Comparison of ENCODE assay signal across 1 cellular context in the genomic region with DNA sequence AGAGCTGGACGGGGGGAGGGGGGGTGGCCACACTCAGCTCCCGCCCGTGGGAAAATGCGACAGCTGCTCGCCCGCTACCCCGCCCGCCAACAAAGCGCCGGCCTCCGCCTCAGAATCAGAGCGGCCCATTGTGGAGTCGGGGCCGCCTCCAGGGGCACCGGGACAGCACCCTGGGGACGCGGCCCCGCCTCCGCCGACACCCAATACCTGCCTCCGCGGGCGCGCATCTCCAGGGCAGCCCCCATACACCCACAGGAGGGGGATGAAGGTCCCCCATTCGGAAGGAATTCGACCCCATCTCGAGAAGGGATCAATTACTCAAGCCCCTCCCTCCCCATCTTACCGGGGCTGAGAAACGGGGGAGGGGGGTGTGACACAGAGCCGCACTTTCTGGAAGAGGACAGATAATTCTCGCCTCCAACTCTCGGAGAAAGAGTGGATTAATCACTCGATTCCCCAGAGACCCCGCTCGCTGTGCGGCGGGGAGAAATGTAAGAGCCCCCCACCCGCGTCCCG.
TF ChIP-seq lines count a peak whose summit lies in the region.

No MANE protein-coding gene starts in this region.

TF ChIP-seq in HCT116, 20 proteins besides CTCF, POLR2A, EP300 and RAD21 (continued from another document):
- TF ChIP-seq CBX3 (IDR thresholded peaks at IDR 0.05; ENCODE audit: low read depth) (no peak), ZFX (IDR thresholded peaks at IDR 0.05) (no peak)
TF ChIP-seq in HCT116: peak in this region for 0.
